In the genomic region with DNA sequence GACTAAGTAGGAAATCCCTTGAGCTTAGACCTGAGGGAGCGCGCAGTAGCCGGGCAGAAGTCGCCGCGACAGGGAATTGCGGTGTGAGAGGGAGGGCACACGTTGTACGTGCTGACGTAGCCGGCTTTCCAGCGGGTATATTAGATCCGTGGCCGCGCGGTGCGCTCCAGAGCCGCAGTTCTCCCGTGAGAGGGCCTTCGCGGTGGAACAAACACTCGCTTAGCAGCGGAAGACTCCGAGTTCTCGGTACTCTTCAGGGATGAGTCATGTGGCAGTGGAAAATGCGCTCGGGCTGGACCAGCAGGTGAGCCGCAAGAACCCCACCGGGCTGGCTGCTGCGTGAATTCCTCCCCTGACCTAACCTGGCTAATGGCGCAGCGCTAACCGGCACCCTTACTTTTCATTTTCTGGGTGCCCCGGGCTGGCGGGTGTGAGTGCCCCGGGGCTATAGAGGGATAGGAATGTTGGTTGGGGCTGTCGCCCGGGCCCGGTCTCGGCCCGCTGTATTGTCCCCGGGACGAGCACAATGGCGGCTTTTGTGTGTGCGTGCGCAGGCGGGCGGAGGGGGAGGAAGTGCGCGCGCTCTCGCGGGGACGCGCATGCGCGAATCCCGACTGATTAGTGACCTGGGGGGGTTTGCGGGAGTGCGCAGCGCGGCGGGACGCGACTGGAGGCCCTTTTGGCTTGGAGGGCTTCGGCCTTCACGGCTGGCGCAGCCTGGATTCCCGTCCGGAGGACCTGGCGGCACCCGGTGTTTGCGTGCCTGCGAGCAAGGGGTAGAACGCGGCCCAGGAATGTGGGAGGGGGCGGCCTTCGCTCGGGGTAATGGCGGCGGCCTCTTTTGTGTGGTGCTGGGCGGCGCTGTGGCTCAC, we compare ENCODE assay signal across 8 cellular contexts. TPM values are rescaled to one million over a fixed set of nuclear protein-coding genes. Genes with fewer than 3 reads are reported as not detected.
DNase-seq lines count a peak whose midpoint lies in the region; ATAC-seq and TF ChIP-seq lines count a peak whose summit lies in the region.

A gene (plus strand): TSS at position 169 of the 872 bp plus-strand sequence. CDS start 91 bp downstream, at position 260.

- ATAC-seq in GM21528 (IDR thresholded peaks at IDR 0.05; ENCODE audit: low FRiP score, unreplicated experiment) = peak; percentile 56
- peak; percentile 68 for ATAC-seq in stimulated activated naive CD8-positive, alpha-beta T cell treated with anti-CD3 and anti-CD28 coated beads, Interleukin-15, amount 100 ng/mL, for 72 hours

- peak; percentile 70 for DNase-seq in DMS153 treated with DMSO at 0.1 percent for 48 hours (lab: John Stamatoyannopoulos, UW; ENCODE audit: unreplicated experiment)
- peak; percentile 91 for DNase-seq in RKO (ENCODE audit: low spot score)
- peak; percentile 87 for DNase-seq in activated T-helper 9 cell treated with anti-CD3 and anti-CD28 coated beads, Interleukin-2, amount 50 U/mL, for 16 hours (ENCODE audit: low read depth)
- peak; percentile 90 for DNase-seq in fibroblast of pulmonary artery (ENCODE audit: low read depth)
- DNase-seq in nephron progenitor cell = peak; percentile 74
- DNase-seq in stimulated activated naive CD8-positive, alpha-beta T cell treated with anti-CD3 and anti-CD28 coated beads, Interleukin-15, amount 100 ng/mL, for 72 hours = peak; percentile 85 to 89

- no peaks in the 10 kb centered on the region for H3K27me3 Mint-ChIP-seq in IgD-negative memory B cell
- H3K27me3 Mint-ChIP-seq in nephron progenitor cell (ENCODE audit: low read depth, poor library complexity) = peaks cover 8% of the 10 kb centered on the region
- no peaks in the 10 kb centered on the region for H3K27me3 Mint-ChIP-seq in stimulated activated naive CD8-positive, alpha-beta T cell treated with anti-CD3 and anti-CD28 coated beads, Interleukin-15, amount 100 ng/mL, for 72 hours

- H3K4me3 ChIP-seq in fibroblast of pulmonary artery (replicated peaks; ENCODE audit: low read depth, low read length) = peak within 1 kb of the TSS; percentile 90

- peaks cover 49 to 59% (median 54%) of the 10 kb centered on the region in 3 donors for H3K4me1 Mint-ChIP-seq in IgD-negative memory B cell
- H3K4me1 Mint-ChIP-seq in nephron progenitor cell = peaks cover 47% of the 10 kb centered on the region
- peaks cover 37% of the 10 kb centered on the region for H3K4me1 Mint-ChIP-seq in stimulated activated naive CD8-positive, alpha-beta T cell treated with anti-CD3 and anti-CD28 coated beads, Interleukin-15, amount 100 ng/mL, for 72 hours

- TF ChIP-seq CTCF in fibroblast of pulmonary artery (IDR thresholded peaks at IDR 0.05; ENCODE audit: low read length, missing control alignments) = peak; percentile 9
- no peak for TF ChIP-seq CTCF in nephron progenitor cell (IDR thresholded peaks at IDR 0.05)

- peak within 1 kb of the TSS; percentile 100 for H3K27ac Mint-ChIP-seq in IgD-negative memory B cell
- H3K27ac Mint-ChIP-seq in nephron progenitor cell = peak within 1 kb of the TSS; percentile 100
- peak within 1 kb of the TSS; percentile 99 to 100 for H3K27ac Mint-ChIP-seq in stimulated activated naive CD8-positive, alpha-beta T cell treated with anti-CD3 and anti-CD28 coated beads, Interleukin-15, amount 100 ng/mL, for 72 hours

- H3K36me3 Mint-ChIP-seq in IgD-negative memory B cell (peaks cover 8% of the 10 kb centered on the region), nephron progenitor cell (ENCODE audit: low read depth) (peaks cover 25% of the 10 kb centered on the region)

- H3K9me3 Mint-ChIP-seq in IgD-negative memory B cell = no peaks in the 10 kb centered on the region
- H3K9me3 Mint-ChIP-seq in nephron progenitor cell = peaks cover 31% of the 10 kb centered on the region
- no peaks in the 10 kb centered on the region for H3K9me3 Mint-ChIP-seq in stimulated activated naive CD8-positive, alpha-beta T cell treated with anti-CD3 and anti-CD28 coated beads, Interleukin-15, amount 100 ng/mL, for 72 hours

- H3K4me3 Mint-ChIP-seq in IgD-negative memory B cell (peak within 1 kb of the TSS; percentile 97 to 99 (median 99)), nephron progenitor cell (peak within 1 kb of the TSS; percentile 88)
- H3K4me3 Mint-ChIP-seq in stimulated activated naive CD8-positive, alpha-beta T cell treated with anti-CD3 and anti-CD28 coated beads, Interleukin-15, amount 100 ng/mL, for 72 hours = peak within 1 kb of the TSS; percentile 86 to 87

RNA-seq across cellular contexts. Expression of the gene that starts here (rescaled TPM):
- 157 TPM for polyA plus RNA-seq in IgD-negative memory B cell

Comparison
In these comparisons a context has a peak if more than half of its experiments do, and no peak if none do; other contexts are left out.
1. Peak in every context shown above with its lines: DNase-seq, ATAC-seq and H3K4me3 ChIP-seq.